ENCODE assay signal across 9 cellular contexts in genomic region chr9:118522093-118523028, GRCh38.
DNase-seq lines count a peak whose midpoint lies in the region; ATAC-seq and TF ChIP-seq lines count a peak whose summit lies in the region.
"Had no signal": no experiment of that assay in that cellular context is flagged by ENCODE, and none has a peak within 500 bp of the region (broad histone marks: within the 10 kb centered on the region; RNA-seq: fewer than 3 reads in every experiment).

No MANE protein-coding gene starts in this region.

- no peaks in the 10 kb centered on the region for H3K27me3 ChIP-seq in psoas muscle (ENCODE audit: insufficient read depth in 3 of 3, low read length in 2 of 3)

- no peak overlapping the region for H3K27ac ChIP-seq in psoas muscle
- H3K27ac ChIP-seq: SK-N-MC had no signal

- DNase-seq in AG04449 (ENCODE audit: low read depth, low spot score), result no peak
- DNase-seq in GM04504 (ENCODE audit: low read depth), result peak; percentile 37
- DNase-seq in H4 (ENCODE audit: low spot score), result peak; percentile 21
- DNase-seq in SHP77 treated with DMSO at 0.1 percent for 48 hours (lab: John Stamatoyannopoulos, UW), result peak; percentile 14
- DNase-seq in fibroblast of peridontal ligament (ENCODE audit: extremely low read depth), result peak; percentile 1
- DNase-seq in psoas muscle, result peak in 1 of 2 donors; percentile 24
- DNase-seq in activated gamma-delta T cell (lab: John Stamatoyannopoulos, UW), result no peak

- POLR2A ChIA-PET in AG04449 (lab: Yijun Ruan, JAX), result no interaction called here

- TF ChIP-seq CTCF in AG04449 (IDR thresholded peaks at IDR 0.05; ENCODE audit: insufficient read depth, low read length, missing control alignments) (peak; percentile 33), psoas muscle (IDR thresholded peaks at IDR 0.05) (peak; percentile 41)

- WGBS in psoas muscle, 3 donors, result 34 to 41% (median 39%) methylated on average over 9 of the region's 9 CpGs

- intact Hi-C loops in psoas muscle (cut with DNase I), result no loop called here

- no peaks in the 10 kb centered on the region for H3K36me3 ChIP-seq in psoas muscle (ENCODE audit: insufficient read depth in 1 of 2, low read depth in 1 of 2)

- H3K4me3 ChIP-seq in AG04449 (ENCODE audit: low read depth, low read length) (no peak overlapping the region), psoas muscle (no peak overlapping the region)
- H3K4me3 ChIP-seq: SK-N-MC had no signal

- TF ChIP-seq RAD21 in Ishikawa (IDR thresholded peaks at IDR 0.05; ENCODE audit: low read depth), result peak; percentile 83

- H3K4me1 ChIP-seq in psoas muscle, result no peaks in the 10 kb centered on the region

- no peaks in the 10 kb centered on the region for H3K9me3 ChIP-seq in psoas muscle

- peak in 3 of 4 donors; percentile 32 to 84 (median 81) for ATAC-seq in psoas muscle

- CTCF ChIA-PET in AG04449 (lab: Yijun Ruan, JAX), result no interaction called here

- no peak for TF ChIP-seq EP300 in Ishikawa (IDR thresholded peaks at IDR 0.05; ENCODE audit: borderline replicate concordance)

TF ChIP-seq in Ishikawa, 13 proteins besides CTCF, POLR2A, EP300 and RAD21:
- TF ChIP-seq CEBPB (IDR thresholded peaks at IDR 0.05) (no peak), EGR1 (IDR thresholded peaks at IDR 0.05) (no peak), USF1 (IDR thresholded peaks at IDR 0.05) (no peak), REST (IDR thresholded peaks at IDR 0.05; ENCODE audit: low read depth) (no peak), MAX (IDR thresholded peaks at IDR 0.05) (no peak), TCF12 (IDR thresholded peaks at IDR 0.05; ENCODE audit: low read depth) (no peak), FOXM1 (IDR thresholded peaks at IDR 0.05; ENCODE audit: borderline replicate concordance, low read depth) (no peak), CREB1 (IDR thresholded peaks at IDR 0.05; ENCODE audit: low read depth) (no peak), TEAD4 (IDR thresholded peaks at IDR 0.05) (no peak), YY1 (IDR thresholded peaks at IDR 0.05; ENCODE audit: low read depth) (no peak), TAF1 (IDR thresholded peaks at IDR 0.05; ENCODE audit: low read depth) (no peak), NFIC (IDR thresholded peaks at IDR 0.05) (no peak)

Comparison
In these comparisons a context has a peak if more than half of its experiments do, and no peak if none do; other contexts are left out.
1. DNase-seq: peak in GM04504 (single experiment), H4 (single experiment), SHP77 treated with DMSO at 0.1 percent for 48 hours (single experiment) and fibroblast of peridontal ligament (single experiment); none in AG04449 (single experiment) and activated gamma-delta T cell (single experiment).